In the genomic region with DNA sequence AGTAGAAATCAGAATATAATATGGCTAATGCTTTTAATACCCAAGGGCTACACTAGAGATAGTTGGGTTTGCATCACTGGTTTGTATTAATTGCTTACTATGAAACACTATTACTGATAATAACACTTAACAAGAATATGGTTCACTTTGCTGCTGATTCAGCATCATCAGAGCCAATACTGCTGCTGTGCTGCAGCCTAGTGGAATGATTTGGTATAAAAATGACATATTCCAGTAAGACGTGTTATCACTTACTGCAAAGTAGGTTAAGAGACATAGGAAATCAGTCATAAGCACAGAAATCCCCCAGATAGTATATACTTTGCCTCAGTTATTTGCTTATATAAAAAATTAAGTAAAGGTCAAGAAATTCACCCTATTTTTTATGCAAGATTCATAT, we compare ENCODE assay signal across 8 cellular contexts. TPM values are rescaled to one million over a fixed set of nuclear protein-coding genes. Genes with fewer than 3 reads are reported as not detected.
DNase-seq lines count a peak whose midpoint lies in the region; ATAC-seq, FAIRE-seq and TF ChIP-seq lines count a peak whose summit lies in the region.

No MANE protein-coding gene starts in this region.

- H3K36me3 ChIP-seq in fibroblast of lung (ENCODE audit: control insufficient read depth, insufficient read depth, low read length) (no peaks in the 10 kb centered on the region), colonic mucosa (no peaks in the 10 kb centered on the region)

- H3K4me2 ChIP-seq in fibroblast of lung (ENCODE audit: extremely low read depth, insufficient read depth, low read length) = no peak overlapping the region

- peak; percentile 72 for FAIRE-seq in urothelium cell line (lab: Jason Lieb, UNC)

- H3K27ac ChIP-seq in fibroblast of lung (ENCODE audit: insufficient read depth, low read length) = no peak overlapping the region
- no peak overlapping the region for H3K27ac ChIP-seq in colonic mucosa

- H2AFZ ChIP-seq in fibroblast of lung (ENCODE audit: low read length) = no peak overlapping the region

- H3K9ac ChIP-seq in fibroblast of lung (ENCODE audit: insufficient read depth, low read length) (no peak overlapping the region), colonic mucosa (ENCODE audit: low read depth in 2 of 2, low read length in 2 of 2) (no peak overlapping the region)

- H3K9me3 ChIP-seq in fibroblast of lung (ENCODE audit: control insufficient read depth, insufficient read depth, low read depth, low read length) = no peaks in the 10 kb centered on the region
- H3K9me3 ChIP-seq in colonic mucosa = no peaks in the 10 kb centered on the region

- no peaks in the 10 kb centered on the region for H3K27me3 ChIP-seq in fibroblast of lung (ENCODE audit: control insufficient read depth, insufficient read depth, low read length)
- no peaks in the 10 kb centered on the region for H3K27me3 ChIP-seq in colonic mucosa

- no peak overlapping the region for H3K4me3 ChIP-seq in fibroblast of lung (replicated peaks in 1 of 4; ENCODE audit: control extremely low read depth in 1 of 4, insufficient read depth in 1 of 4, low read depth in 3 of 4, low read length in 4 of 4)
- no peak overlapping the region for H3K4me3 ChIP-seq in colonic mucosa

- no peaks in the 10 kb centered on the region for H4K20me1 ChIP-seq in fibroblast of lung (ENCODE audit: control insufficient read depth, extremely low read depth, insufficient read depth, low read length)

- ATAC-seq in left colon = no peak

- H3K4me1 ChIP-seq in fibroblast of lung (ENCODE audit: control insufficient read depth, extremely low read depth, insufficient read depth, low read length) (no peaks in the 10 kb centered on the region), colonic mucosa (no peaks in the 10 kb centered on the region)

- intact Hi-C loops in left colon (cut with DNase I, micrococcal nuclease) = no loop called here
- intact Hi-C loops in colonic mucosa (cut with DNase I) = no loop called here

- H3K79me2 ChIP-seq in fibroblast of lung (ENCODE audit: control insufficient read depth, insufficient read depth, low read length) = no peaks in the 10 kb centered on the region

- DNase-seq in A172 (ENCODE audit: low spot score) = peak; percentile 52
- DNase-seq in H4 (ENCODE audit: low spot score) = peak; percentile 64
- DNase-seq in NOMO-1 treated with DMSO at 0.1 percent for 48 hours (lab: John Stamatoyannopoulos, UW; ENCODE audit: unreplicated experiment) = peak; percentile 67
- peak; percentile 26 to 38 for DNase-seq in fibroblast of lung (ENCODE audit: low read depth in 2 of 2)
- DNase-seq in urothelium cell line (ENCODE audit: low spot score) = peak; percentile 21
- DNase-seq in left colon = no peak
- DNase-seq in activated T-cell treated with anti-CD3 and anti-CD28 coated beads, Interleukin-2, amount 50 U/mL, for 48 hours = no peak
- no peak for DNase-seq in colonic mucosa

- TF ChIP-seq CTCF in fibroblast of lung (conservative IDR thresholded peaks at IDR 0.05 in 1 of 2, IDR thresholded peaks at IDR 0.05 in 1 of 2; ENCODE audit: low read depth in 1 of 2, low read length in 2 of 2) (peak; percentile 16 to 28), colonic mucosa (IDR thresholded peaks at IDR 0.05) (no peak)

RNA-seq across cellular contexts. Expression of a gene that starts 2.8 kb away (rescaled TPM):
- 0.53 and 1.2 TPM in 2 replicates for total RNA-seq in A172 (2014; rRNA removed; shearing (Covaris generic))
- total RNA-seq in H4 (2014; rRNA removed; shearing (Covaris generic)) = 2.5 TPM in 2 replicates
- total RNA-seq in fibroblast of lung (under 0.01 and 0.17 TPM in 2 replicates), left colon (under 1 TPM; 0.14 to 0.15 TPM), colonic mucosa (under 1 TPM; 0.07 to 0.13 TPM)
- polyA plus RNA-seq in fibroblast of lung = 0.09 TPM in 1 of 2 replicates, not detected in the other
- polyA plus RNA-seq in fibroblast of lung (2012) = 0.05 TPM in 1 of 2 replicates, not detected in the other
- polyA minus RNA-seq in fibroblast of lung (ENCODE audit: low replicate concordance) = not detected in 2 replicates

Comparison
In these comparisons a context has a peak if more than half of its experiments do, and no peak if none do; other contexts are left out.
1. DNase-seq: peak in A172 (single experiment), H4 (single experiment), NOMO-1 treated with DMSO at 0.1 percent for 48 hours (single experiment), fibroblast of lung (2 of 2) and urothelium cell line (single experiment); none in left colon (0 of 2), activated T-cell treated with anti-CD3 and anti-CD28 coated beads, Interleukin-2, amount 50 U/mL, for 48 hours (0 of 2) and colonic mucosa (single experiment).